In the genomic region with DNA sequence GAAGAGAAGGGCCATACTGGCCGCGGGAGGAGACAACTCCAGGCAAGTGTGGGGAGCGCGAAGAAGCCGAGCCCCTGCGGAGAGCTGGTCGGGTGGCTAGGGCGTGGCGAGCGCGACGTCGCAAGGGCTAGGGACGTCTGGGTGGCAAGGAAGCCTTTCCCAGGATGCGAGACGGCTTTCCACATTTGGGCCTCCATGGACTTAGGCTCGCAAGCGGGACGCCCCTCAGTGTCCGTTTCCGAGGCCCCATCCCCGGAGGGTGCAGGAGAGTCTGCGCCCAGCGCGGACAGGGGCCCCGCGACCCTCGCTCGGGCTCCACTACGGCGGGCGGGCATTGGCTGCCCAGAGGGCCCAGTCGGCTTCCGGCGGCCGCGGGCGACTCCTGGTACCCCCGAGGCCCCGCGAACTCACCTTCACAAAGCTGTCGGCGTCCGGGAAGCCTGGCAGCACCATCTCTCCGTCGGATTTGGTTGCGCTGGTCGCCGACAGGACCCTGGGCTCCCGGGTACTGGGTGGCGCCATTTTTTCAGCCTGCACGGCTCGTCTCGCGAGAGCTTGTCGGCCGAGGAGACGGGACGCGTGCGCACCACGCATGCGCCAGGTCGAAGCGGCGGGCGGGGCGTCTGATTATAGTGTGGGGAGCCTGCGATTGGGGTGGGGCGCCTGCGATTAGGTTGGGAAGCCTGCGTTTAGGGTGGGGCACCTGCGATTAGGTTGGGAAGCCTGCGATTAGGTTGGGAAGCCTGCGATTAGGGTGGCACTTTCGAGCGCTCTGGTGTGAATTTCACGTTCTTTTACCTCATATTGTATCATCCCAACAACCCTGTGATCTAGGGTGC, we compare ENCODE assay signal across 8 cellular contexts. TPM values are rescaled to one million over a fixed set of nuclear protein-coding genes. Genes with fewer than 3 reads are reported as not detected.
DNase-seq lines count a peak whose midpoint lies in the region; ATAC-seq and TF ChIP-seq lines count a peak whose summit lies in the region.

A gene (minus strand): TSS at position 560 of the 839 bp plus-strand sequence. CDS start 38 bp downstream, at position 522.

- H3K9ac ChIP-seq in colonic mucosa (ENCODE audit: low read depth in 2 of 2, low read length in 2 of 2) = peak within 1 kb of the TSS; percentile 88 to 98

- ATAC-seq in HG03457 (IDR thresholded peaks at IDR 0.05; ENCODE audit: unreplicated experiment) = peak; percentile 66

- peak within 1 kb of the TSS; percentile 75 for H3K4me3 ChIP-seq in colonic mucosa

- no peak for TF ChIP-seq CTCF in colonic mucosa (IDR thresholded peaks at IDR 0.05)

- H3K9me3 Mint-ChIP-seq in activated CD4-positive, alpha-beta T cell treated with anti-CD3 and anti-CD28 coated beads, Interleukin-2, amount 10 ng/mL, durations not matched to agents 24 days and 14 days = no peaks in the 10 kb centered on the region

- H3K4me3 Mint-ChIP-seq in activated CD4-positive, alpha-beta T cell treated with anti-CD3 and anti-CD28 coated beads, Interleukin-2, amount 10 ng/mL, durations not matched to agents 24 days and 14 days = peak within 1 kb of the TSS; percentile 99

- H3K36me3 Mint-ChIP-seq in activated CD4-positive, alpha-beta T cell treated with anti-CD3 and anti-CD28 coated beads, Interleukin-2, amount 10 ng/mL, durations not matched to agents 24 days and 14 days (ENCODE audit: low read depth) = peaks cover 22% of the 10 kb centered on the region

- H3K27me3 ChIP-seq in colonic mucosa (no peaks in the 10 kb centered on the region), layer of hippocampus (ENCODE audit: control insufficient read depth, insufficient read depth, low read length) (no peaks in the 10 kb centered on the region)

- peak; percentile 69 to 82 for DNase-seq in AML-193 (lab: John Stamatoyannopoulos, UW)
- DNase-seq in GM19238 (ENCODE audit: insufficient read length, low spot score) = peak; percentile 95
- peak; percentile 57 for DNase-seq in NCI-H524 treated with DMSO at 0.1 percent for 48 hours (lab: John Stamatoyannopoulos, UW)
- DNase-seq in activated CD4-positive, alpha-beta T cell treated with anti-CD3 and anti-CD28 coated beads, Interleukin-2, amount 10 ng/mL, durations not matched to agents 24 days and 14 days = peak; percentile 99
- peak; percentile 98 for DNase-seq in colonic mucosa
- DNase-seq in stimulated activated CD4-positive, alpha-beta T cell treated with anti-CD3 and anti-CD28 coated beads, Interleukin-1b, Interleukin-23, amount 100 ng/mL, for 24 hours (ENCODE audit: low read depth in 4 of 4, low spot score in 1 of 4) = peak; percentile 88 to 94 (median 92)

- peaks cover 7% of the 10 kb centered on the region for H3K36me3 ChIP-seq in colonic mucosa

- no peaks in the 10 kb centered on the region for H3K27me3 Mint-ChIP-seq in activated CD4-positive, alpha-beta T cell treated with anti-CD3 and anti-CD28 coated beads, Interleukin-2, amount 10 ng/mL, durations not matched to agents 24 days and 14 days

- peak within 1 kb of the TSS; percentile 96 for H3K27ac Mint-ChIP-seq in activated CD4-positive, alpha-beta T cell treated with anti-CD3 and anti-CD28 coated beads, Interleukin-2, amount 10 ng/mL, durations not matched to agents 24 days and 14 days

- H3K27ac ChIP-seq in colonic mucosa (peak within 1 kb of the TSS; percentile 45), layer of hippocampus (ENCODE audit: low read depth, low read length) (peak within 1 kb of the TSS; percentile 74)

- H3K9me3 ChIP-seq in colonic mucosa = no peaks in the 10 kb centered on the region

- intact Hi-C loops in activated CD4-positive, alpha-beta T cell treated with anti-CD3 and anti-CD28 coated beads, Interleukin-2, amount 10 ng/mL, durations not matched to agents 24 days and 14 days (cut with micrococcal nuclease) = loop anchor here (2.0 to 10.0 kb wide), 3 partner anchors 39 to 87 kb away; a partner anchor contains a TSS
- intact Hi-C loops in colonic mucosa (cut with DNase I) = no loop called here

- peaks cover 7% of the 10 kb centered on the region for H3K4me1 ChIP-seq in colonic mucosa

- peaks cover 12% of the 10 kb centered on the region for H3K4me1 Mint-ChIP-seq in activated CD4-positive, alpha-beta T cell treated with anti-CD3 and anti-CD28 coated beads, Interleukin-2, amount 10 ng/mL, durations not matched to agents 24 days and 14 days

RNA-seq across cellular contexts. Expression of the gene that starts here (rescaled TPM):
- total RNA-seq in activated CD4-positive, alpha-beta T cell treated with anti-CD3 and anti-CD28 coated beads, Interleukin-2, amount 10 ng/mL, durations not matched to agents 24 days and 14 days = 93.0 and 98.1 TPM in 2 replicates
- total RNA-seq in colonic mucosa = 10 to 100 TPM; 48.0 to 55.2 TPM

Comparison
In these comparisons a context has a peak if more than half of its experiments do, and no peak if none do; other contexts are left out.
1. Peak in every context shown above with its lines: DNase-seq, ATAC-seq, H3K4me3 ChIP-seq and H3K27ac ChIP-seq.